Comparison of ENCODE assay signal across 18 cellular contexts in the genomic region with DNA sequence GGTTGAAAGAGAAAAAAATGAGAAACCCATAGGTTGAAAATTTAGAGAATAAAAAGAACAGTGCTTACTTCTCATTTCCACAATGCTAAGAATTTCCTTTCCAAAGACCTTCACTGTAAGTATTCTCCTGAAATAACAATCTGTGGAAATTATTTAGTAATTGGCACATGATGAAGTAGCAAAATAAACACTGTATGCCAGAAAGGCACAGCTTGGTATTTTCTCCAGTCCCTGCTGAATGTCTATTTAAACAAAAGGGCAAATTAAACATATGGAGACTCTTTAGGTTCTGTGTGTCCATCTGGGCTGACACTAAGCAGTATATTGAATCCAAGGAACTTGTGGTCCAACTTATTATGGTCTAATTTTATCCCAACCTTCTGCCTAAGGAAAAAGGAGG. TPM values are rescaled to one million over a fixed set of nuclear protein-coding genes. Genes with fewer than 3 reads are reported as not detected.
A peak's percentile ranks its signal among the peaks of the same experiment; 100 is the strongest.
DNase-seq lines count a peak whose midpoint lies in the region; ATAC-seq and TF ChIP-seq lines count a peak whose summit lies in the region.
"Had no signal": no experiment of that assay in that cellular context is flagged by ENCODE, and none has a peak within 500 bp of the region (broad histone marks: within the 10 kb centered on the region; RNA-seq: fewer than 3 reads in every experiment).

No MANE protein-coding gene starts in this region.

- no peak overlapping the region for H2AFZ ChIP-seq in osteoblast (ENCODE audit: low read length)

- peaks cover 3% of the 10 kb centered on the region for H3K9me3 Mint-ChIP-seq in activated CD8-positive, alpha-beta memory T cell treated with anti-CD3 and anti-CD28 coated beads, Interleukin-2, amount 10 ng/mL, durations not matched to agents 7 days and 5 days (ENCODE audit: low read depth)
- H3K9me3 Mint-ChIP-seq: dendritic cell treated with granulocyte-macrophage colony-stimulating factor and Interleukin-4, amounts not matched to agents 40 ng/mL and 50 ng/mL, for 4 days had no signal

- peaks cover 51% of the 10 kb centered on the region for H3K36me3 ChIP-seq in osteoblast (ENCODE audit: insufficient read depth, low read length)

- H3K4me2 ChIP-seq in osteoblast (ENCODE audit: insufficient read depth, low read length) = no peak overlapping the region

- ATAC-seq in activated CD8-positive, alpha-beta memory T cell treated with anti-CD3 and anti-CD28 coated beads, Interleukin-2, amount 10 ng/mL, durations not matched to agents 7 days and 5 days = no peak
- ATAC-seq in GM21367 (IDR thresholded peaks at IDR 0.05; ENCODE audit: unreplicated experiment) = no peak
- ATAC-seq: naive thymus-derived CD4-positive, alpha-beta T cell had no signal

- peak overlapping the region; percentile 22 for H3K27ac ChIP-seq in osteoblast (ENCODE audit: low read depth, low read length)

- peaks cover 27% of the 10 kb centered on the region for H3K4me1 ChIP-seq in osteoblast (ENCODE audit: insufficient read depth, low read length)

- H3K4me3 Mint-ChIP-seq in activated CD8-positive, alpha-beta memory T cell treated with anti-CD3 and anti-CD28 coated beads, Interleukin-2, amount 10 ng/mL, durations not matched to agents 7 days and 5 days = no peak overlapping the region
- H3K4me3 Mint-ChIP-seq: activated T-helper 1 cell treated with anti-CD3 and anti-CD28 coated beads, Interleukin-12 subunit alpha, Interleukin-12 subunit beta, Interleukin-2, Interleukin-4 antibody, amounts not matched to agents 30 ng/mL and 10 ng/mL and 1 ng/mL, durations not matched to agents 14 hours and 24 hours and 36 hours; dendritic cell treated with granulocyte-macrophage colony-stimulating factor and Interleukin-4, amounts not matched to agents 40 ng/mL and 50 ng/mL, for 4 days; naive thymus-derived CD4-positive, alpha-beta T cell had no signal

- H3K79me2 ChIP-seq in osteoblast (ENCODE audit: insufficient read depth, low read length) = peaks cover 30% of the 10 kb centered on the region

- peak; percentile 76 for DNase-seq in DMS 273 treated with DMSO at 0.1 percent for 48 hours (lab: John Stamatoyannopoulos, UW)
- DNase-seq in NCI-H524 (lab: John Stamatoyannopoulos, UW) = peak; percentile 64 to 77
- DNase-seq in dermis microvascular lymphatic vessel endothelial cell (ENCODE audit: low read depth in 2 of 2) = peak; percentile 53 to 84
- DNase-seq in osteoblast (ENCODE audit: insufficient read length, low spot score, missing footprints) = no peak
- no peak for DNase-seq in DMS114 treated with DMSO at 0.1 percent for 48 hours (lab: John Stamatoyannopoulos, UW; ENCODE audit: unreplicated experiment)
- no peak for DNase-seq in stimulated activated CD4-positive, alpha-beta T cell treated with anti-CD3 and anti-CD28 coated beads, Interleukin-2, amount 100 ng/mL, for 24 hours
- no peak for DNase-seq in activated CD8-positive, alpha-beta memory T cell treated with anti-CD3 and anti-CD28 coated beads, Interleukin-2, amount 10 ng/mL, durations not matched to agents 7 days and 5 days
- DNase-seq: activated CD4-positive, alpha-beta T cell treated with anti-CD3 and anti-CD28 coated beads, Interleukin-2, amount 50 U/mL, for 4 hours; DMS53; naive thymus-derived CD4-positive, alpha-beta T cell; NCI-H2107; stimulated activated CD4-positive, alpha-beta T cell treated with anti-CD3 and anti-CD28 coated beads, Interleukin-2, amount 100 ng/mL, for 48 hours; trophoblast cell had no signal

- H3K4me3 ChIP-seq in osteoblast (ENCODE audit: insufficient read depth, low read length) = no peak overlapping the region

- no peaks in the 10 kb centered on the region for H4K20me1 ChIP-seq in osteoblast (ENCODE audit: insufficient read depth, low read length)

- CTCF ChIA-PET in activated CD8-positive, alpha-beta memory T cell treated with anti-CD3 and anti-CD28 coated beads, Interleukin-2, amount 10 ng/mL, durations not matched to agents 7 days and 5 days (lab: Charles Lee) = no interaction called here

- no peaks in the 10 kb centered on the region for H3K27me3 ChIP-seq in osteoblast (ENCODE audit: insufficient read depth, low read length)

- no peaks in the 10 kb centered on the region for H3K27me3 Mint-ChIP-seq in activated CD8-positive, alpha-beta memory T cell treated with anti-CD3 and anti-CD28 coated beads, Interleukin-2, amount 10 ng/mL, durations not matched to agents 7 days and 5 days
- H3K27me3 Mint-ChIP-seq: dendritic cell treated with granulocyte-macrophage colony-stimulating factor and Interleukin-4, amounts not matched to agents 40 ng/mL and 50 ng/mL, for 4 days; naive thymus-derived CD4-positive, alpha-beta T cell had no signal

- peaks cover 38% of the 10 kb centered on the region for H3K36me3 Mint-ChIP-seq in activated CD8-positive, alpha-beta memory T cell treated with anti-CD3 and anti-CD28 coated beads, Interleukin-2, amount 10 ng/mL, durations not matched to agents 7 days and 5 days

- no peak overlapping the region for H3K27ac Mint-ChIP-seq in activated CD8-positive, alpha-beta memory T cell treated with anti-CD3 and anti-CD28 coated beads, Interleukin-2, amount 10 ng/mL, durations not matched to agents 7 days and 5 days
- H3K27ac Mint-ChIP-seq: activated T-helper 1 cell treated with anti-CD3 and anti-CD28 coated beads, Interleukin-12 subunit alpha, Interleukin-12 subunit beta, Interleukin-2, Interleukin-4 antibody, amounts not matched to agents 30 ng/mL and 10 ng/mL and 1 ng/mL, durations not matched to agents 14 hours and 24 hours and 36 hours; dendritic cell treated with granulocyte-macrophage colony-stimulating factor and Interleukin-4, amounts not matched to agents 40 ng/mL and 50 ng/mL, for 4 days had no signal

- H3K9me3 ChIP-seq in osteoblast (ENCODE audit: low read depth, low read length) = no peaks in the 10 kb centered on the region

- no peak for TF ChIP-seq CTCF in osteoblast (IDR thresholded peaks at IDR 0.05; ENCODE audit: extremely low read depth, low read depth, low read length)

- H3K4me1 Mint-ChIP-seq in activated CD8-positive, alpha-beta memory T cell treated with anti-CD3 and anti-CD28 coated beads, Interleukin-2, amount 10 ng/mL, durations not matched to agents 7 days and 5 days = peaks cover 9% of the 10 kb centered on the region

RNA-seq across cellular contexts. Expression of a gene that starts 46.1 kb away (rescaled TPM):
- total RNA-seq in dermis microvascular lymphatic vessel endothelial cell (0.13 TPM in 1 of 2 replicates, not detected in the other), osteoblast (not detected in 2 replicates)
- total RNA-seq in activated CD8-positive, alpha-beta memory T cell treated with anti-CD3 and anti-CD28 coated beads, Interleukin-2, amount 10 ng/mL, durations not matched to agents 7 days and 5 days = not detected
- total RNA-seq: activated T-helper 1 cell treated with anti-CD3 and anti-CD28 coated beads, Interleukin-12 subunit alpha, Interleukin-12 subunit beta, Interleukin-2, Interleukin-4 antibody, amounts not matched to agents 30 ng/mL and 10 ng/mL and 1 ng/mL, durations not matched to agents 14 hours and 24 hours and 36 hours; lower leg skin; naive thymus-derived CD4-positive, alpha-beta T cell; SK-MEL-5 had no signal

RNA-seq across cellular contexts. Expression of a gene that starts 57.7 kb away (rescaled TPM):
- total RNA-seq in dermis microvascular lymphatic vessel endothelial cell (27.8 and 29.7 TPM in 2 replicates), osteoblast (49.2 and 49.9 TPM in 2 replicates)
- total RNA-seq in activated CD8-positive, alpha-beta memory T cell treated with anti-CD3 and anti-CD28 coated beads, Interleukin-2, amount 10 ng/mL, durations not matched to agents 7 days and 5 days = 10 to 100 TPM; 25.9 to 31.8 TPM

Comparison
In these comparisons a context has a peak if more than half of its experiments do, and no peak if none do; other contexts are left out.
1. DNase-seq: peak in DMS 273 treated with DMSO at 0.1 percent for 48 hours (single experiment), NCI-H524 (2 of 2) and dermis microvascular lymphatic vessel endothelial cell (2 of 2); none in osteoblast (single experiment), DMS114 treated with DMSO at 0.1 percent for 48 hours (single experiment), stimulated activated CD4-positive, alpha-beta T cell treated with anti-CD3 and anti-CD28 coated beads, Interleukin-2, amount 100 ng/mL, for 24 hours (0 of 2) and activated CD8-positive, alpha-beta memory T cell treated with anti-CD3 and anti-CD28 coated beads, Interleukin-2, amount 10 ng/mL, durations not matched to agents 7 days and 5 days (single experiment).